Comparison of ENCODE assay signal across 1 cellular context in the genomic region with DNA sequence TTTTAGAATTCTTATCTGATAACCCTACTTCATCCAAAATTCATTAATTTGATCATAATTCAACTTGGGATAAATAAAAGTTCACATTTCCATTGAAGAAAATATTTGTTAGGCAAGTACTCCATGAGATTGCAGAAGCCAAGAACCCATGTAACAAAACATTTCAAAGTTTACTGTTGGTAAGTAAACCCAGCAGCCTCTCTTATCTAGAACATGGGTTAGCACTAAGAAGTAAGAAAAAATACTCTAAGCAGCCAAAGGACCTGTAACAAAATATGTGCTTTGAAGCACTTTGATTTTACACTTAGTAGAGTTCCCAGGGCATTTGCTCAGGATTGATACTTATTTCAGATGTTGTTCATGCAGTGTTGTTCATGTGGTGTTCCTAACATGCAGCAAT.
TF ChIP-seq lines count a peak whose summit lies in the region.

No MANE protein-coding gene starts in this region.

TF ChIP-seq in GM23338, 12 proteins besides CTCF, POLR2A, EP300 and RAD21 (continued from another document):
- TF ChIP-seq, protein P1, sequence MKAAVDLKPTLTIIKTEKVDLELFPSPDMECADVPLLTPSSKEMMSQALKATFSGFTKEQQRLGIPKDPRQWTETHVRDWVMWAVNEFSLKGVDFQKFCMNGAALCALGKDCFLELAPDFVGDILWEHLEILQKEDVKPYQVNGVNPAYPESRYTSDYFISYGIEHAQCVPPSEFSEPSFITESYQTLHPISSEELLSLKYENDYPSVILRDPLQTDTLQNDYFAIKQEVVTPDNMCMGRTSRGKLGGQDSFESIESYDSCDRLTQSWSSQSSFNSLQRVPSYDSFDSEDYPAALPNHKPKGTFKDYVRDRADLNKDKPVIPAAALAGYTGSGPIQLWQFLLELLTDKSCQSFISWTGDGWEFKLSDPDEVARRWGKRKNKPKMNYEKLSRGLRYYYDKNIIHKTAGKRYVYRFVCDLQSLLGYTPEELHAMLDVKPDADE (IDR thresholded peaks at IDR 0.05), result no peak
- no peak for TF ChIP-seq JUNB (IDR thresholded peaks at IDR 0.05; ENCODE audit: unreplicated experiment)
- TF ChIP-seq ZNF114 (CRISPR knock-in tag; IDR thresholded peaks at IDR 0.05), result no peak
- TF ChIP-seq EZH2phosphoT487 (IDR thresholded peaks at IDR 0.05; ENCODE audit: unreplicated experiment), result no peak
- TF ChIP-seq, protein P2, sequence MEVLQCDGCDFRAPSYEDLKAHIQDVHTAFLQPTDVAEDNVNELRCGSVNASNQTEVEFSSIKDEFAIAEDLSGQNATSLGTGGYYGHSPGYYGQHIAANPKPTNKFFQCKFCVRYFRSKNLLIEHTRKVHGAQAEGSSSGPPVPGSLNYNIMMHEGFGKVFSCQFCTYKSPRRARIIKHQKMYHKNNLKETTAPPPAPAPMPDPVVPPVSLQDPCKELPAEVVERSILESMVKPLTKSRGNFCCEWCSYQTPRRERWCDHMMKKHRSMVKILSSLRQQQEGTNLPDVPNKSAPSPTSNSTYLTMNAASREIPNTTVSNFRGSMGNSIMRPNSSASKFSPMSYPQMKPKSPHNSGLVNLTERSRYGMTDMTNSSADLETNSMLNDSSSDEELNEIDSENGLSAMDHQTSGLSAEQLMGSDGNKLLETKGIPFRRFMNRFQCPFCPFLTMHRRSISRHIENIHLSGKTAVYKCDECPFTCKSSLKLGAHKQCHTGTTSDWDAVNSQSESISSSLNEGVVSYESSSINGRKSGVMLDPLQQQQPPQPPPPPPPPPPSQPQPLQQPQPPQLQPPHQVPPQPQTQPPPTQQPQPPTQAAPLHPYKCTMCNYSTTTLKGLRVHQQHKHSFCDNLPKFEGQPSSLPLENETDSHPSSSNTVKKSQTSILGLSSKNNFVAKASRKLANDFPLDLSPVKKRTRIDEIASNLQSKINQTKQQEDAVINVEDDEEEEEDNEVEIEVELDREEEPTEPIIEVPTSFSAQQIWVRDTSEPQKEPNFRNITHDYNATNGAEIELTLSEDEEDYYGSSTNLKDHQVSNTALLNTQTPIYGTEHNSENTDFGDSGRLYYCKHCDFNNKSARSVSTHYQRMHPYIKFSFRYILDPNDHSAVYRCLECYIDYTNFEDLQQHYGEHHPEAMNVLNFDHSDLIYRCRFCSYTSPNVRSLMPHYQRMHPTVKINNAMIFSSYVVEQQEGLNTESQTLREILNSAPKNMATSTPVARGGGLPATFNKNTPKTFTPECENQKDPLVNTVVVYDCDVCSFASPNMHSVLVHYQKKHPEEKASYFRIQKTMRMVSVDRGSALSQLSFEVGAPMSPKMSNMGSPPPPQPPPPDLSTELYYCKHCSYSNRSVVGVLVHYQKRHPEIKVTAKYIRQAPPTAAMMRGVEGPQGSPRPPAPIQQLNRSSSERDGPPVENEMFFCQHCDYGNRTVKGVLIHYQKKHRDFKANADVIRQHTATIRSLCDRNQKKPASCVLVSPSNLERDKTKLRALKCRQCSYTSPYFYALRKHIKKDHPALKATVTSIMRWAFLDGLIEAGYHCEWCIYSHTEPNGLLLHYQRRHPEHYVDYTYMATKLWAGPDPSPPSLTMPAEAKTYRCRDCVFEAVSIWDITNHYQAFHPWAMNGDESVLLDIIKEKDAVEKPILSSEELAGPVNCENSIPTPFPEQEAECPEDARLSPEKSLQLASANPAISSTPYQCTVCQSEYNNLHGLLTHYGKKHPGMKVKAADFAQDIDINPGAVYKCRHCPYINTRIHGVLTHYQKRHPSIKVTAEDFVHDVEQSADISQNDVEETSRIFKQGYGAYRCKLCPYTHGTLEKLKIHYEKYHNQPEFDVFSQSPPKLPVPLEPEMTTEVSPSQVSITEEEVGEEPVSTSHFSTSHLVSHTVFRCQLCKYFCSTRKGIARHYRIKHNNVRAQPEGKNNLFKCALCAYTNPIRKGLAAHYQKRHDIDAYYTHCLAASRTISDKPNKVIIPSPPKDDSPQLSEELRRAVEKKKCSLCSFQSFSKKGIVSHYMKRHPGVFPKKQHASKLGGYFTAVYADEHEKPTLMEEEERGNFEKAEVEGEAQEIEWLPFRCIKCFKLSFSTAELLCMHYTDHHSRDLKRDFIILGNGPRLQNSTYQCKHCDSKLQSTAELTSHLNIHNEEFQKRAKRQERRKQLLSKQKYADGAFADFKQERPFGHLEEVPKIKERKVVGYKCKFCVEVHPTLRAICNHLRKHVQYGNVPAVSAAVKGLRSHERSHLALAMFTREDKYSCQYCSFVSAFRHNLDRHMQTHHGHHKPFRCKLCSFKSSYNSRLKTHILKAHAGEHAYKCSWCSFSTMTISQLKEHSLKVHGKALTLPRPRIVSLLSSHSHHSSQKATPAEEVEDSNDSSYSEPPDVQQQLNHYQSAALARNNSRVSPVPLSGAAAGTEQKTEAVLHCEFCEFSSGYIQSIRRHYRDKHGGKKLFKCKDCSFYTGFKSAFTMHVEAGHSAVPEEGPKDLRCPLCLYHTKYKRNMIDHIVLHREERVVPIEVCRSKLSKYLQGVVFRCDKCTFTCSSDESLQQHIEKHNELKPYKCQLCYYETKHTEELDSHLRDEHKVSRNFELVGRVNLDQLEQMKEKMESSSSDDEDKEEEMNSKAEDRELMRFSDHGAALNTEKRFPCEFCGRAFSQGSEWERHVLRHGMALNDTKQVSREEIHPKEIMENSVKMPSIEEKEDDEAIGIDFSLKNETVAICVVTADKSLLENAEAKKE (CRISPR knock-in tag; IDR thresholded peaks at IDR 0.05), result no peak
- TF ChIP-seq CREB1 (CRISPR knock-in tag; IDR thresholded peaks at IDR 0.05; ENCODE audit: low read depth), result no peak
- no peak for TF ChIP-seq ZNF331 (CRISPR knock-in tag; IDR thresholded peaks at IDR 0.05; ENCODE audit: low read depth)
- no peak for TF ChIP-seq STAT1 (IDR thresholded peaks at IDR 0.05; ENCODE audit: unreplicated experiment)
